Comparison of ENCODE assay signal across 21 cellular contexts in the genomic region with DNA sequence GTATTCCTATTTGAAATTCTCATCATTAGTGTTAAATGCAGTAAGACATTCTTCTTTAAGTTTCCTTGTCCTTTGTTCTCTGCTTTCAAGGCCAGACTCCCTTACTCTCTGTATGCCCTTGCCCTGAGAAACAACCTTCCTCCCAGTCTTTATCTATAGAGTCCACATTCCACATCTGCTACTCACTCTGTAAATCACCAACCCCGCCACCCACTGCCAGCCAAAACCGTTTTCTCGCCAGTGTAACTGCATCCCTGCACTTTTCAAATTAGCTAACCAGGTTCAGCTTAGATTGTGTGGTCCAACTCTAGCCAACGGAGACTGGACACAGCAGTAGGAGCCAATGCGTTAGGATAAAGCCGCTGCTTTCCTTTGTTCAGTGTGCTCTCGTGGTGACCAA.
"Had no signal": no experiment of that assay in that cellular context is flagged by ENCODE, and none has a peak within 500 bp of the region (broad histone marks: within the 10 kb centered on the region; RNA-seq: fewer than 3 reads in every experiment).

No MANE protein-coding gene starts in this region.

- ATAC-seq: effector memory CD8-positive, alpha-beta T cell; foreskin keratinocyte; left lobe of liver; naive thymus-derived CD4-positive, alpha-beta T cell; psoas muscle; sciatic nerve had no signal

- H3K4me3 ChIP-seq: psoas muscle, stomach, thoracic aorta had no signal

- H3K36me3 ChIP-seq: neutrophil, stomach, thoracic aorta had no signal

- DNase-seq: cerebellar nuclear complex; effector memory CD8-positive, alpha-beta T cell; foreskin keratinocyte; head of caudate nucleus; hippocampal formation; mammary epithelial cell; naive thymus-derived CD4-positive, alpha-beta T cell; nephron progenitor cell; psoas muscle; retina; stimulated activated CD4-positive, alpha-beta T cell treated with anti-CD3 and anti-CD28 coated beads, Interleukin-2, amount 100 ng/mL, for 24 hours; stimulated activated naive CD4-positive, alpha-beta T cell; stomach; substantia nigra; trophoblast cell had no signal

- H3K4me1 ChIP-seq: foreskin keratinocyte, psoas muscle, stomach had no signal

- FAIRE-seq: colon, islet of Langerhans had no signal

- H3K27ac ChIP-seq: foreskin keratinocyte, neutrophil, psoas muscle, stomach, thoracic aorta had no signal

- H3K27me3 ChIP-seq: foreskin keratinocyte, neutrophil, stomach had no signal
